6 cellular contexts compared by ENCODE assay signal in genomic region chr15:29120593-29121368, GRCh38.
"Had no signal": no experiment of that assay in that cellular context is flagged by ENCODE, and none has a peak within 500 bp of the region (broad histone marks: within the 10 kb centered on the region; RNA-seq: fewer than 3 reads in every experiment).

No MANE protein-coding gene starts in this region.

- H3K9ac ChIP-seq: GM23248 had no signal

- H2AFZ ChIP-seq: GM23248 had no signal

- H3K27ac ChIP-seq: GM23248 had no signal

- H3K4me1 Mint-ChIP-seq: IgD-negative memory B cell had no signal

- H3K4me3 Mint-ChIP-seq: H9, IgD-negative memory B cell had no signal

- H3K4me3 ChIP-seq: GM23248 had no signal

- H3K27ac Mint-ChIP-seq: IgD-negative memory B cell had no signal

- H3K9me3 Mint-ChIP-seq: H9, IgD-negative memory B cell had no signal

- H3K36me3 Mint-ChIP-seq: IgD-negative memory B cell had no signal

- DNase-seq: GM23248, GOT3, H9, HCEC 1CT, KBM-7 had no signal
